ENCODE assay signal across 1 cellular context in the genomic region with DNA sequence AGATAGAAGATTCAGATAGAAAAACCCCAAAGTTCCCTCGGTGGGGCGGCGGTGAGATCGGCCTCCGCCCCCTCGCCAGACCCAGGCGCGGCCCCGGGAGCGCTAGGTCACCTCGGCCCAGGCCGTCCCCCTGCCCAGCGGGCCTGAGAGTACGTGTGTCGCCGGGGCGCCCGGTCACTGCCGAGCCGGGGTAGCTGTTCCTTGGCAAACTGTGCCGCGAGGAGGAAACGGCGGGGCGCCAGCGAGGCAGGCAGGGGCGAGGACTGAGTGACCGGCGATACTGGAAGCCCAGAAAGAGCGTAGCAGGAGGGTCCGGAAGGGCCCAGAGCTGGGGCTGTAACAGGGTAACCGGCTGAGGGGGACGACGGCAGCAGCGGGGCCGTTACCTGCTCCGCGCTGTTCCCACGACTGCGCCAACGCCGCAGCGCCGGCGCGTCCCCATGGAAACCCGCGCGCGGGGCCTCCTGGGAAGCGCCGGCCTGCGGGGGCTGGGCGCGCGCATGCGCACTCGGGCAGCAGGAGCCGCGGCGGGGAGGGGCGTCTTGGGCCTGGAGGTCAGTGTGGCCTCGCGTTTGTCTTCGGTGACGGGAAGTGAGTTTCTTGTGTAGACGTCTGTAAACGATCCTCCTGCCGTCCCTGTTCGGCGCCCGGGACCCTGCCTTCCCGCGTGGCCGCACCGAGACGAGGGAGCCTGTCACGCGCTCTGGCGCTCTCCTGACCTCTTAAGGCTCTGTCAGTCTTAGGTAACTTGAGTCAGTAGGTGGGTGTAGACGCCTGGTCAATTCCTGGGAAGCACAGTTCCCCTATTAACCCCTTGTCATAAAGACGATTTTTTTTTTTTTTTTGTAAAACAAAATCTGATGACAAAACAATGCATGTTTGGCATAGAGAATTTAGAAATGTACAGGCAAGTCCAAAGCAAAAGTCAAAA.
A peak's percentile ranks its signal among the peaks of the same experiment; 100 is the strongest.
TF ChIP-seq lines count a peak whose summit lies in the region.

TSS of gene LCA5L (minus strand) at position 440 of the 931 bp plus-strand sequence. CDS start 17,285 bp downstream, outside the sequence.

TF ChIP-seq in HepG2, 621 proteins besides CTCF, POLR2A, EP300 and RAD21 (continued from another document and continues in another):
- TF ChIP-seq ZBTB40 (IDR thresholded peaks at IDR 0.05) (no peak), ZBTB40 (CRISPR knock-in tag; IDR thresholded peaks at IDR 0.05) (no peak), FLYWCH1 (CRISPR knock-in tag; IDR thresholded peaks at IDR 0.05) (no peak), ZNF282 (IDR thresholded peaks at IDR 0.05; ENCODE audit: partially characterized antibody) (no peak), ZNF292 (CRISPR knock-in tag; IDR thresholded peaks at IDR 0.05; ENCODE audit: borderline replicate concordance, low read depth) (0 out of 2 replicates have a peak, but pooled peaks have one; percentile 58), SKI (IDR thresholded peaks at IDR 0.05; ENCODE audit: partially characterized antibody) (no peak), BCL3 (CRISPR knock-in tag; IDR thresholded peaks at IDR 0.05) (peak; percentile 63; the same call in 1 of the 2 replicates), NFATC3 (CRISPR knock-in tag; IDR thresholded peaks at IDR 0.05) (no peak), ARHGAP35 (CRISPR knock-in tag; IDR thresholded peaks at IDR 0.05; ENCODE audit: borderline replicate concordance) (0 out of 2 replicates have a peak, but pooled peaks have one; percentile 63), NRL (CRISPR knock-in tag; IDR thresholded peaks at IDR 0.05; ENCODE audit: borderline replicate concordance) (peak; percentile 57; the same call in 1 of the 2 replicates), ZNF550 (CRISPR knock-in tag; IDR thresholded peaks at IDR 0.05; ENCODE audit: borderline replicate concordance) (no peak), MXD4 (CRISPR knock-in tag; IDR thresholded peaks at IDR 0.05) (peak; percentile 68), FOXO1 (CRISPR knock-in tag; IDR thresholded peaks at IDR 0.05) (0 out of 2 replicates have a peak, but pooled peaks have one; percentile 19), ZZZ3 (CRISPR knock-in tag; IDR thresholded peaks at IDR 0.05; ENCODE audit: borderline replicate concordance) (no peak), SALL1 (CRISPR knock-in tag; IDR thresholded peaks at IDR 0.05) (peak; percentile 75), ZNF883 (CRISPR knock-in tag; IDR thresholded peaks at IDR 0.05; ENCODE audit: not compliant biosample characterization) (peak; percentile 83), ZNF160 (CRISPR knock-in tag; IDR thresholded peaks at IDR 0.05) (peak; percentile 73; the same call in 1 of the 2 replicates), ZFP36L1 (CRISPR knock-in tag; IDR thresholded peaks at IDR 0.05) (no peak), ZNF234 (CRISPR knock-in tag; conservative IDR thresholded peaks at IDR 0.05) (no peak), ZNF740 (CRISPR knock-in tag; IDR thresholded peaks at IDR 0.05) (peak; percentile 60; the same call in 1 of the 2 replicates), CEBPG (CRISPR knock-in tag; IDR thresholded peaks at IDR 0.05) (no peak), KAT2B (IDR thresholded peaks at IDR 0.05; ENCODE audit: borderline replicate concordance, low read depth, low read length) (no peak), NR0B2 (CRISPR knock-in tag; IDR thresholded peaks at IDR 0.05) (peak; percentile 66; the same call in 1 of the 2 replicates), GATA4 (IDR thresholded peaks at IDR 0.05; ENCODE audit: borderline replicate concordance, low read depth) (no peak), WIZ (CRISPR knock-in tag; IDR thresholded peaks at IDR 0.05) (0 out of 2 replicates have a peak, but pooled peaks have one; percentile 25), RFX1 (IDR thresholded peaks at IDR 0.05) (peak; percentile 93), GATAD1 (CRISPR knock-in tag; IDR thresholded peaks at IDR 0.05) (peak; percentile 23; the same call in 1 of the 2 replicates), PHF5A (CRISPR knock-in tag; IDR thresholded peaks at IDR 0.05; ENCODE audit: low read depth, unreplicated experiment) (no peak), THAP11 (CRISPR knock-in tag; IDR thresholded peaks at IDR 0.05) (0 out of 2 replicates have a peak, but pooled peaks have one; percentile 63), ELF3 (CRISPR knock-in tag; IDR thresholded peaks at IDR 0.05) (peak; percentile 33; the same call in 1 of the 2 replicates), ZFX (CRISPR knock-in tag; IDR thresholded peaks at IDR 0.05; ENCODE audit: low read depth) (peak; percentile 90), SIN3A (IDR thresholded peaks at IDR 0.05; ENCODE audit: borderline replicate concordance, low read depth, low read length) (peak; percentile 93; the same call in 1 of the 2 replicates), ZNF546 (CRISPR knock-in tag; conservative IDR thresholded peaks at IDR 0.05) (no peak), ZMAT3 (CRISPR knock-in tag; conservative IDR thresholded peaks at IDR 0.05) (0 out of 2 replicates have a peak, but pooled peaks have one; percentile 17)
- TF ChIP-seq, protein P1, sequence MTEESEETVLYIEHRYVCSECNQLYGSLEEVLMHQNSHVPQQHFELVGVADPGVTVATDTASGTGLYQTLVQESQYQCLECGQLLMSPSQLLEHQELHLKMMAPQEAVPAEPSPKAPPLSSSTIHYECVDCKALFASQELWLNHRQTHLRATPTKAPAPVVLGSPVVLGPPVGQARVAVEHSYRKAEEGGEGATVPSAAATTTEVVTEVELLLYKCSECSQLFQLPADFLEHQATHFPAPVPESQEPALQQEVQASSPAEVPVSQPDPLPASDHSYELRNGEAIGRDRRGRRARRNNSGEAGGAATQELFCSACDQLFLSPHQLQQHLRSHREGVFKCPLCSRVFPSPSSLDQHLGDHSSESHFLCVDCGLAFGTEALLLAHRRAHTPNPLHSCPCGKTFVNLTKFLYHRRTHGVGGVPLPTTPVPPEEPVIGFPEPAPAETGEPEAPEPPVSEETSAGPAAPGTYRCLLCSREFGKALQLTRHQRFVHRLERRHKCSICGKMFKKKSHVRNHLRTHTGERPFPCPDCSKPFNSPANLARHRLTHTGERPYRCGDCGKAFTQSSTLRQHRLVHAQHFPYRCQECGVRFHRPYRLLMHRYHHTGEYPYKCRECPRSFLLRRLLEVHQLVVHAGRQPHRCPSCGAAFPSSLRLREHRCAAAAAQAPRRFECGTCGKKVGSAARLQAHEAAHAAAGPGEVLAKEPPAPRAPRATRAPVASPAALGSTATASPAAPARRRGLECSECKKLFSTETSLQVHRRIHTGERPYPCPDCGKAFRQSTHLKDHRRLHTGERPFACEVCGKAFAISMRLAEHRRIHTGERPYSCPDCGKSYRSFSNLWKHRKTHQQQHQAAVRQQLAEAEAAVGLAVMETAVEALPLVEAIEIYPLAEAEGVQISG (CRISPR knock-in tag; IDR thresholded peaks at IDR 0.05) = peak; percentile 54; the same call in 1 of the 2 replicates
- TF ChIP-seq, protein P2, sequence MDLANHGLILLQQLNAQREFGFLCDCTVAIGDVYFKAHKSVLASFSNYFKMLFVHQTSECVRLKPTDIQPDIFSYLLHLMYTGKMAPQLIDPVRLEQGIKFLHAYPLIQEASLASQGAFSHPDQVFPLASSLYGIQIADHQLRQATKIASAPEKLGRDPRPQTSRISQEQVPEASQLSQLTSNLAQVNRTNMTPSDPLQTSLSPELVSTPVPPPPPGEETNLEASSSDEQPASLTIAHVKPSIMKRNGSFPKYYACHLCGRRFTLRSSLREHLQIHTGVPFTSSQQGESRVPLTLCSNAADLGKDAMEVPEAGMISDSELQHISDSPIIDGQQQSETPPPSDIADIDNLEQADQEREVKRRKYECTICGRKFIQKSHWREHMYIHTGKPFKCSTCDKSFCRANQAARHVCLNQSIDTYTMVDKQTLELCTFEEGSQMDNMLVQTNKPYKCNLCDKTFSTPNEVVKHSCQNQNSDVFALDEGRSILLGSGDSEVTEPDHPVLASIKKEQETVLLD (CRISPR knock-in tag; IDR thresholded peaks at IDR 0.05; ENCODE audit: low read depth) = 0 out of 2 replicates have a peak, but pooled peaks have one; percentile 36
